ENCODE assay signal across 9 cellular contexts in the genomic region with DNA sequence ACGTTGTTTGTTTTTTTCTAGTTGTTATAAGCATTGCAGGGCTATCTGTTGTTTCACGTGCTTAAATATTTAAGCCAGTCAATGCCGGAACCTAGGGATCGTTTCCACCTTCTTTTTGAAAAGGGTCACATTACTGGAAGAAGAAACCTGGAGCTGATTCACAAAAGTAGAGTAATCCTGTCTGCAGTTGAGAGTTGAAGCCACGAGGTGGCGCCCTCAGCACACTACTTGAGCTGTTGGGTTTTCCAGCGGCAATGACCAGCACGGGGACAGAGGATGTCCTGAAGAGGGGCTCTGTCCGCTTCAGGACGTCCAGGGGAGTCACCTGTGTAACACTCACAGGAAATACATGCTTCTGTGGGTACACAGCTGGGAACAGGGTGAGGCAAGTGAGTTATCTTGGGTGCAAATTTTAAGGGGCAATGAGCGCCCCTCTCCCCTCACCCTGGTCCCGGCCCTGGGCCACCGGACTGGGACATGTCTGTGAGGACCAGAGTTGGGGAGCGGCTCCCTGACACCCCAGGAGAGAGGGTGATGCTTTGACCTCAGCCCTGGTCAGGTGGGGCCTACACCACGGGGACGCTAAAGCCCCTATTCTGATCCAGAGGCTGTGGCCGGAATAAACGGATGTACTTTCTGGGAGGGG. TPM values are rescaled to one million over a fixed set of nuclear protein-coding genes. Genes with fewer than 3 reads are reported as not detected.
DNase-seq lines count a peak whose midpoint lies in the region; ATAC-seq and TF ChIP-seq lines count a peak whose summit lies in the region.
"Had no signal": no experiment of that assay in that cellular context is flagged by ENCODE, and none has a peak within 500 bp of the region (broad histone marks: within the 10 kb centered on the region; RNA-seq: fewer than 3 reads in every experiment).

No MANE protein-coding gene starts in this region.

- H3K9me3 ChIP-seq in Karpas-422 (ENCODE audit: low read length) (no peaks in the 10 kb centered on the region), adrenal gland (replicated peaks in 1 of 3) (no peaks in the 10 kb centered on the region), psoas muscle (no peaks in the 10 kb centered on the region)

- 28 to 41% (median 39%) methylated on average over 14 to 18 of the region's 18 CpGs for WGBS in adrenal gland, 4 donors
- WGBS in psoas muscle, 3 donors: 40 to 42% (median 41%) methylated on average over 18 of the region's 18 CpGs

- TF ChIP-seq CTCF in adrenal gland (IDR thresholded peaks at IDR 0.05): peak; percentile 78 to 89 (median 80)
- TF ChIP-seq CTCF in psoas muscle (IDR thresholded peaks at IDR 0.05): peak; percentile 84

- no peak overlapping the region for H3K9ac ChIP-seq in Karpas-422 (ENCODE audit: low read length)

- H3K4me1 ChIP-seq in Karpas-422 (ENCODE audit: low read length): peaks cover 64% of the 10 kb centered on the region
- H3K4me1 ChIP-seq in adrenal gland (replicated peaks in 1 of 2): peaks cover 0 to 16% of the 10 kb centered on the region in 2 donors
- peaks cover 7% of the 10 kb centered on the region for H3K4me1 ChIP-seq in psoas muscle

- no peak overlapping the region for H2AFZ ChIP-seq in Karpas-422 (ENCODE audit: low read length)

- H3K9me2 ChIP-seq in Karpas-422 (replicated peaks; ENCODE audit: insufficient read depth, low read length): no peaks in the 10 kb centered on the region

- no peaks in the 10 kb centered on the region for H3K27me3 ChIP-seq in Karpas-422 (ENCODE audit: low read length)
- H3K27me3 ChIP-seq in adrenal gland: no peaks in the 10 kb centered on the region
- peaks cover 0 to 16% (median 0%) of the 10 kb centered on the region in 3 donors for H3K27me3 ChIP-seq in psoas muscle (ENCODE audit: insufficient read depth in 3 of 3, low read length in 2 of 3)

- H3K4me3 ChIP-seq in Karpas-422 (ENCODE audit: low read length) (no peak overlapping the region), adrenal gland (no peak overlapping the region), psoas muscle (no peak overlapping the region)

- intact Hi-C loops in adrenal gland (cut with DNase I): loop anchor here (5.0 to 10.0 kb wide), 5 partner anchors 106 to 506 kb away; no protein-coding TSS in a partner anchor
- intact Hi-C loops in left cardiac atrium (cut with DNase I): loop anchor here (5.0 to 10.0 kb wide), 3 partner anchors 294 to 859 kb away; no protein-coding TSS in a partner anchor
- intact Hi-C loops in psoas muscle (cut with DNase I): loop anchor here (5.0 to 10.0 kb wide), 5 partner anchors 106 to 854 kb away; no protein-coding TSS in a partner anchor

- ATAC-seq in left cardiac atrium: no peak
- peak in 1 of 4 donors; percentile 30 for ATAC-seq in psoas muscle
- ATAC-seq in GM18867 (IDR thresholded peaks at IDR 0.05; ENCODE audit: unreplicated experiment): no peak
- no peak for ATAC-seq in GM21447 (IDR thresholded peaks at IDR 0.05; ENCODE audit: unreplicated experiment)

- H3K36me3 ChIP-seq in Karpas-422 (ENCODE audit: insufficient read depth, low read length) (no peaks in the 10 kb centered on the region), adrenal gland (replicated peaks in 1 of 2) (no peaks in the 10 kb centered on the region), psoas muscle (ENCODE audit: insufficient read depth in 1 of 2, low read depth in 1 of 2) (no peaks in the 10 kb centered on the region)

- DNase-seq in Daoy (ENCODE audit: low read depth) (peak; percentile 66), Karpas-422 (peak; percentile 89), SK-N-DZ (ENCODE audit: low spot score) (peak; percentile 84), adrenal gland (peak; percentile 57 to 93 (median 83)), left cardiac atrium (peak; percentile 78), psoas muscle (peak; percentile 79 to 83)

- H3K79me2 ChIP-seq in Karpas-422 (ENCODE audit: low read length): no peaks in the 10 kb centered on the region

- no peak for TF ChIP-seq POLR2A in adrenal gland (IDR thresholded peaks at IDR 0.05)

- H3K4me2 ChIP-seq in Karpas-422 (ENCODE audit: low read depth, low read length, poor library complexity, severe bottlenecking): peak overlapping the region; percentile 5

- H3K27ac ChIP-seq in Karpas-422 (ENCODE audit: low read length) (no peak overlapping the region), adrenal gland (no peak overlapping the region), psoas muscle (no peak overlapping the region)

- H4K20me1 ChIP-seq in Karpas-422 (ENCODE audit: insufficient read depth, low read depth, low read length): no peaks in the 10 kb centered on the region

RNA-seq across cellular contexts. Expression of a gene that starts 26.3 kb away (rescaled TPM):
- not detected in 2 replicates for total RNA-seq in Daoy (2014; rRNA removed; shearing (Covaris generic))
- total RNA-seq in Karpas-422 (2014; rRNA removed; shearing (Covaris generic); ENCODE audit: low replicate concordance): 144 and 181 TPM in 2 replicates
- polyA plus RNA-seq in SK-N-DZ (2014; cell fraction: cytosol; rRNA removed): 0.59 and 2.1 TPM in 2 replicates
- 1.3 and 3.4 TPM in 2 replicates for polyA plus RNA-seq in SK-N-DZ (2014; cell fraction: nucleus; rRNA removed)
- total RNA-seq in adrenal gland (1 to 10 TPM; 1.8 to 9.9 (median 7.6) TPM), left cardiac atrium (1 to 10 TPM; 2.6 to 3.8 TPM), psoas muscle (1 to 10 TPM in 2 of 4 donors, under 1 TPM in 2; 0.69 to 1.3 (median 1.1) TPM)
- polyA plus RNA-seq in adrenal gland (1 to 10 TPM in 2 of 3 donors, under 1 TPM in 1; 0.92 to 4.1 (median 2.1) TPM), psoas muscle (under 1 TPM; 0.23 to 0.52 (median 0.27) TPM)

RNA-seq across cellular contexts. Expression of a gene that starts 53.5 kb away (rescaled TPM):
- 6.2 and 17.1 TPM in 2 replicates for total RNA-seq in Daoy (2014; rRNA removed; shearing (Covaris generic))
- 0.07 and 6.1 TPM in 2 replicates for total RNA-seq in Karpas-422 (2014; rRNA removed; shearing (Covaris generic); ENCODE audit: low replicate concordance)
- 9.1 and 10.3 TPM in 2 replicates for polyA plus RNA-seq in SK-N-DZ (2014; cell fraction: cytosol; rRNA removed)
- 14.3 and 16.5 TPM in 2 replicates for polyA plus RNA-seq in SK-N-DZ (2014; cell fraction: nucleus; rRNA removed)
- total RNA-seq in adrenal gland (1 to 10 TPM in 7 of 8 donors, under 1 TPM in 1; 0.91 to 8.0 (median 4.9) TPM), left cardiac atrium (1 to 10 TPM; 4.7 to 6.0 TPM), psoas muscle (1 to 10 TPM; 1.3 to 2.9 (median 1.7) TPM)
- polyA plus RNA-seq in adrenal gland (10 to 100 TPM in 1 of 3 donors, 1 to 10 TPM in 2; 1.1 to 11.6 (median 4.6) TPM), psoas muscle (1 to 10 TPM in 1 of 3 donors, under 1 TPM in 2; 0.46 to 2.4 (median 0.67) TPM)
- total RNA-seq: activated CD8-positive, alpha-beta memory T cell treated with anti-CD3 and anti-CD28 coated beads for 36 hours had no signal

Comparison
In these comparisons a context has a peak if more than half of its experiments do, and no peak if none do; other contexts are left out.
1. RNA of a gene that starts 26.3 kb away (total RNA-seq): 144 to 181 TPM in Karpas-422; 1.8 to 9.9 TPM in adrenal gland, 2.6 to 3.8 TPM in left cardiac atrium, 0.69 to 1.3 TPM in psoas muscle and not detected in Daoy; every median in the first group is over 10 times any median in the second.
2. Peak in every context shown above with its lines, with median percentiles within 50 percentile points of each other: DNase-seq.